In the genomic region with DNA sequence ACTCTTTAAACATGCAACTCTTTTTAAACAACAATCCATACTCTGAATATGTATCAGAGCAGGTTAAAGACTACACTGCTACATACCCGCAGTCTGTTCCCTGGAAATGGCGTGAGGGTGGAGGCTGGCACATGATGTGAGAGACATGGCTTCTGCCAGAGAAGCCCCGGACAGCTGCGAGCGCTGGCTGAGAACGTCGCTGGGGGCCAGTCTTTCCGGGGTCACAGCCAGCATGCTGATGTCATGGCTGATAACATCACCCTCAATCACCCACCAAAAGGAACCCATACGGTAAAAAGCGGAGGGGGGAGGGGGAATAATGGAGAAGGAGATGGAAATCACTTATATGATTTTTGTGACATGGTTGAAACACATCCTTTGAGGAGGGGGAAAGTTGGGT, we compare ENCODE assay signal across 14 cellular contexts. TPM values are rescaled to one million over a fixed set of nuclear protein-coding genes. Genes with fewer than 3 reads are reported as not detected.
DNase-seq lines count a peak whose midpoint lies in the region; ATAC-seq and TF ChIP-seq lines count a peak whose summit lies in the region.
"Had no signal": no experiment of that assay in that cellular context is flagged by ENCODE, and none has a peak within 500 bp of the region (broad histone marks: within the 10 kb centered on the region; RNA-seq: fewer than 3 reads in every experiment).

No MANE protein-coding gene starts in this region.

- H3K79me2 ChIP-seq in HCT116 (ENCODE audit: insufficient read depth, low read length) = no peaks in the 10 kb centered on the region

- no peak for DNase-seq in HCT116 (ENCODE audit: low read depth, low spot score)
- DNase-seq in chondrocyte (ENCODE audit: low spot score) = no peak
- DNase-seq in nucleus accumbens (lab: John Stamatoyannopoulos, UW) = peak in 45 of 56 donors; percentile 20 to 83 (median 59)
- DNase-seq in NCI-H82 (lab: John Stamatoyannopoulos, UW) = no peak
- DNase-seq in NCI-H524 (lab: John Stamatoyannopoulos, UW) = no peak
- no peak for DNase-seq in OCI-M2 (lab: John Stamatoyannopoulos, UW; ENCODE audit: unreplicated experiment)
- DNase-seq: KBM-7, NCI-H1105 treated with DMSO at 0.1 percent for 48 hours, NCI-H1694 treated with DMSO at 0.1 percent for 48 hours, NCI-H748 treated with DMSO at 0.1 percent for 48 hours, PC-3 had no signal

- no peaks in the 10 kb centered on the region for H3K27me3 Mint-ChIP-seq in chondrocyte (ENCODE audit: low read depth)

- no peak for TF ChIP-seq RAD21 in HCT116 (IDR thresholded peaks at IDR 0.05; ENCODE audit: low read depth)

- no peak overlapping the region for H3K4me2 ChIP-seq in HCT116 (ENCODE audit: low read length)

- no peak for ATAC-seq in HCT116
- ATAC-seq: PC-3 had no signal

- POLR2A ChIA-PET in HCT116 (lab: Charles Lee) = no interaction called here

- H3K36me3 Mint-ChIP-seq in chondrocyte (ENCODE audit: low read depth) = peaks cover 80% of the 10 kb centered on the region

- H2AFZ ChIP-seq in HCT116 (ENCODE audit: low read depth, low read length, poor library complexity, severe bottlenecking) = no peak overlapping the region

- BruUV-seq in HCT116 (replicated peaks; lab: Mats Ljungman, UMichigan) = TSS peak; percentile 23

- peak overlapping the region; percentile 32 for H3K27ac Mint-ChIP-seq in chondrocyte (ENCODE audit: unreplicated experiment)

- RAD21 ChIA-PET in HCT116 (lab: Charles Lee; ENCODE audit: low non-redundant PET in 1 of 2, low total read pairs in 2 of 2, uncharacterized antibody in 2 of 2, unreplicated experiment in 2 of 2) = no interaction called here

- H3K9ac ChIP-seq in HCT116 (ENCODE audit: low read length) = no peak overlapping the region

- no peak overlapping the region for H3K4me3 ChIP-seq in HCT116 (replicated peaks in 1 of 2; ENCODE audit: low read depth in 1 of 2, low read length in 2 of 2)

- no peaks in the 10 kb centered on the region for H3K27me3 ChIP-seq in HCT116 (ENCODE audit: insufficient read depth, low read length)

- CTCF ChIA-PET in HCT116 (lab: Charles Lee) = no interaction called here

- H3K4me1 ChIP-seq in HCT116 (ENCODE audit: control insufficient read depth in 1 of 2, insufficient read depth in 2 of 2, low read length in 2 of 2) = no peaks in the 10 kb centered on the region

- no peak for TF ChIP-seq POLR2A in HCT116 (IDR thresholded peaks at IDR 0.05; ENCODE audit: borderline replicate concordance, extremely low read depth, insufficient read depth, insufficient read length)

- H3K4me3 Mint-ChIP-seq in chondrocyte (ENCODE audit: unreplicated experiment) = no peak overlapping the region

- TF ChIP-seq CTCF in HCT116 (IDR thresholded peaks at IDR 0.05 in 2 of 3, conservative IDR thresholded peaks at IDR 0.05 in 1 of 3; ENCODE audit: borderline replicate concordance in 1 of 3, insufficient read depth in 1 of 3, low read depth in 2 of 3, low read length in 2 of 3) = no peak
- no peak for TF ChIP-seq CTCF in chondrocyte (IDR thresholded peaks at IDR 0.05)

- intact Hi-C loops in HCT116 (cut with micrococcal nuclease) = no loop called here

- H4K20me1 ChIP-seq in HCT116 (ENCODE audit: insufficient read depth) = no peaks in the 10 kb centered on the region

- H3K9me2 ChIP-seq in HCT116 (ENCODE audit: insufficient read depth) = no peaks in the 10 kb centered on the region

- no peaks in the 10 kb centered on the region for H3K9me3 ChIP-seq in HCT116 (ENCODE audit: control insufficient read depth in 1 of 2, insufficient read depth in 1 of 2, low read depth in 1 of 2, low read length in 2 of 2)

- H3K9me3 Mint-ChIP-seq in chondrocyte (ENCODE audit: low read depth) = no peaks in the 10 kb centered on the region

- H3K27ac ChIP-seq in HCT116 (ENCODE audit: low read depth, low read length) (no peak overlapping the region), temporal lobe (ENCODE audit: low read depth, low read length) (peak overlapping the region; percentile 82)
- H3K27ac ChIP-seq: C4-2B, RWPE1 had no signal

- H3K36me3 ChIP-seq in HCT116 (ENCODE audit: control insufficient read depth in 1 of 2, insufficient read depth in 2 of 2, low read length in 2 of 2) = peaks cover 8 to 12% of the 10 kb centered on the region in 2 experiments; a peak in 3 of 4 replicates

- H3K4me1 Mint-ChIP-seq in chondrocyte (ENCODE audit: low read depth) = peaks cover 88% of the 10 kb centered on the region

TF ChIP-seq in HCT116, 20 proteins besides CTCF, POLR2A, EP300 and RAD21:
- TF ChIP-seq EZH2 (IDR thresholded peaks at IDR 0.05) = no peak
- TF ChIP-seq, protein P1, sequence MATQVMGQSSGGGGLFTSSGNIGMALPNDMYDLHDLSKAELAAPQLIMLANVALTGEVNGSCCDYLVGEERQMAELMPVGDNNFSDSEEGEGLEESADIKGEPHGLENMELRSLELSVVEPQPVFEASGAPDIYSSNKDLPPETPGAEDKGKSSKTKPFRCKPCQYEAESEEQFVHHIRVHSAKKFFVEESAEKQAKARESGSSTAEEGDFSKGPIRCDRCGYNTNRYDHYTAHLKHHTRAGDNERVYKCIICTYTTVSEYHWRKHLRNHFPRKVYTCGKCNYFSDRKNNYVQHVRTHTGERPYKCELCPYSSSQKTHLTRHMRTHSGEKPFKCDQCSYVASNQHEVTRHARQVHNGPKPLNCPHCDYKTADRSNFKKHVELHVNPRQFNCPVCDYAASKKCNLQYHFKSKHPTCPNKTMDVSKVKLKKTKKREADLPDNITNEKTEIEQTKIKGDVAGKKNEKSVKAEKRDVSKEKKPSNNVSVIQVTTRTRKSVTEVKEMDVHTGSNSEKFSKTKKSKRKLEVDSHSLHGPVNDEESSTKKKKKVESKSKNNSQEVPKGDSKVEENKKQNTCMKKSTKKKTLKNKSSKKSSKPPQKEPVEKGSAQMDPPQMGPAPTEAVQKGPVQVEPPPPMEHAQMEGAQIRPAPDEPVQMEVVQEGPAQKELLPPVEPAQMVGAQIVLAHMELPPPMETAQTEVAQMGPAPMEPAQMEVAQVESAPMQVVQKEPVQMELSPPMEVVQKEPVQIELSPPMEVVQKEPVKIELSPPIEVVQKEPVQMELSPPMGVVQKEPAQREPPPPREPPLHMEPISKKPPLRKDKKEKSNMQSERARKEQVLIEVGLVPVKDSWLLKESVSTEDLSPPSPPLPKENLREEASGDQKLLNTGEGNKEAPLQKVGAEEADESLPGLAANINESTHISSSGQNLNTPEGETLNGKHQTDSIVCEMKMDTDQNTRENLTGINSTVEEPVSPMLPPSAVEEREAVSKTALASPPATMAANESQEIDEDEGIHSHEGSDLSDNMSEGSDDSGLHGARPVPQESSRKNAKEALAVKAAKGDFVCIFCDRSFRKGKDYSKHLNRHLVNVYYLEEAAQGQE (IDR thresholded peaks at IDR 0.05; ENCODE audit: low read depth) = no peak
- TF ChIP-seq SIN3A (IDR thresholded peaks at IDR 0.05; ENCODE audit: low read depth) = no peak
- no peak for TF ChIP-seq EZH2phosphoT487 (IDR thresholded peaks at IDR 0.05; ENCODE audit: borderline replicate concordance)
- TF ChIP-seq YY1 (IDR thresholded peaks at IDR 0.05; ENCODE audit: extremely low read depth, insufficient replicate concordance, low read depth, low read length) = no peak
- TF ChIP-seq ATF3 (IDR thresholded peaks at IDR 0.05) = no peak
- no peak for TF ChIP-seq ELF1 (IDR thresholded peaks at IDR 0.05; ENCODE audit: borderline replicate concordance, low read depth)
- TF ChIP-seq SRF (IDR thresholded peaks at IDR 0.05; ENCODE audit: low read depth) = no peak
- no peak for TF ChIP-seq FOSL1 (IDR thresholded peaks at IDR 0.05; ENCODE audit: low read depth)
- no peak for TF ChIP-seq ZNF274 (IDR thresholded peaks at IDR 0.05; ENCODE audit: low read depth, low read length)
- no peak for TF ChIP-seq EGR1 (IDR thresholded peaks at IDR 0.05; ENCODE audit: low read depth)
- TF ChIP-seq POLR2AphosphoS5 (IDR thresholded peaks at IDR 0.05; ENCODE audit: low read depth, low read length) = no peak
- TF ChIP-seq CEBPB (IDR thresholded peaks at IDR 0.05; ENCODE audit: low read depth) = no peak
- TF ChIP-seq, protein P2, sequence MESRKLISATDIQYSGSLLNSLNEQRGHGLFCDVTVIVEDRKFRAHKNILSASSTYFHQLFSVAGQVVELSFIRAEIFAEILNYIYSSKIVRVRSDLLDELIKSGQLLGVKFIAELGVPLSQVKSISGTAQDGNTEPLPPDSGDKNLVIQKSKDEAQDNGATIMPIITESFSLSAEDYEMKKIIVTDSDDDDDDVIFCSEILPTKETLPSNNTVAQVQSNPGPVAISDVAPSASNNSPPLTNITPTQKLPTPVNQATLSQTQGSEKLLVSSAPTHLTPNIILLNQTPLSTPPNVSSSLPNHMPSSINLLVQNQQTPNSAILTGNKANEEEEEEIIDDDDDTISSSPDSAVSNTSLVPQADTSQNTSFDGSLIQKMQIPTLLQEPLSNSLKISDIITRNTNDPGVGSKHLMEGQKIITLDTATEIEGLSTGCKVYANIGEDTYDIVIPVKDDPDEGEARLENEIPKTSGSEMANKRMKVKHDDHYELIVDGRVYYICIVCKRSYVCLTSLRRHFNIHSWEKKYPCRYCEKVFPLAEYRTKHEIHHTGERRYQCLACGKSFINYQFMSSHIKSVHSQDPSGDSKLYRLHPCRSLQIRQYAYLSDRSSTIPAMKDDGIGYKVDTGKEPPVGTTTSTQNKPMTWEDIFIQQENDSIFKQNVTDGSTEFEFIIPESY (IDR thresholded peaks at IDR 0.05; ENCODE audit: extremely low read depth, insufficient replicate concordance, low read length) = no peak
- no peak for TF ChIP-seq CBX3 (IDR thresholded peaks at IDR 0.05; ENCODE audit: low read depth)

RNA-seq across cellular contexts. Expression of gene C1orf198, which starts 29.2 kb away (rescaled TPM):
- total RNA-seq in HCT116 (2021; ENCODE audit: unreplicated experiment) (22.9 TPM), chondrocyte (474 to 505 TPM (median 492 TPM) in 3 replicates), temporal lobe (17.9 TPM)
- polyA plus RNA-seq in HCT116 (2012) = 13.4 and 15.4 TPM in 2 replicates

Comparison
In these comparisons a context has a peak if more than half of its experiments do, and no peak if none do; other contexts are left out.
1. DNase-seq: peak in nucleus accumbens (45 of 56); none in HCT116 (single experiment), chondrocyte (single experiment), NCI-H82 (single experiment), NCI-H524 (0 of 2) and OCI-M2 (single experiment).
2. RNA of gene C1orf198, which starts 29.2 kb away (total RNA-seq): 474 to 505 TPM in chondrocyte; 22.9 TPM in HCT116 (single experiment) and 17.9 TPM in temporal lobe (single experiment); every median in the first group is over 10 times any median in the second.